ENCODE assay signal across 8 cellular contexts in the genomic region with DNA sequence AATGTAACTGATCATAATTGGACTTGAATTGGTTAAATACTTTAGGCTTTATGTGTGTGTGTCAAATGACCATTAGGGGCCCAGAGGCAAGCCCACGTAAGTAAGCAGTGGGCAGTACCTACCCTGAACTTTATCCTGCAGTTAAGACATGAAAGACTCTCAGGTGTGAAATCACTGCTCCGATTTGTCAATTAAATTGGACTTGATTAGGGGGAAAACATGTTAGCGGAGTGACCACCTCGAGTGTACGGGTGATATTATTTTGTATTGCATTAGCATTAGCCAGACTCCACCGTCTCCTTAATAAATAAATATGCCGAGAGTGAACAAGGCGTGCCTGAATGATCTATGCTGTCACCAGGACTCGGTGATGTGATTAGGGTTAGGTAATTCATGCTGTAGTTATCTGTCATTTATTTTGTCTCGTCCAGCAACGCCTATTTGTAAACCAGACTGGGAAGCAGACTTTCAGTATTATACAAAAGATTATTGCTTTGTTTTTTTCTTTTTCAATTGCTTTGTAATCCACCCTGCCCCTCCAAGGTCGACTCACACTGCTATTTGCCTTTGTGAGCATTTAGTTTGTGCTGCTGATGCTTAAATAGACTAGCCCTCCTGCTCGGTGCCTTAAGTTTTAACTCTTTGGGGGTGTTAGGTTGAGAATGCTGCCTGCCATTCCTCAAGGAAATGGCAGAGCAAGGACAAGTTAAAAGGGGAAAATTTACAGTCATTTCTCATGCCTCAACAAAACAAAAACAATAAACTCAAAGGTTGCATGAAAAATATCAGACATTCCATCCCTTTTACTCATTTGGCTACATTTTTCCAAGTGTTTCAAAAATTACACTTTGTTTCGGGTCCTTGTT. TPM values are rescaled to one million over a fixed set of nuclear protein-coding genes. Genes with fewer than 3 reads are reported as not detected.
DNase-seq lines count a peak whose midpoint lies in the region; ATAC-seq and TF ChIP-seq lines count a peak whose summit lies in the region.

No MANE protein-coding gene starts in this region.

- H3K4me3 ChIP-seq in GM23248 (peak overlapping the region; percentile 87), skin epidermis (peak overlapping the region; percentile 25 to 53 (median 37))

- no peaks in the 10 kb centered on the region for H4K20me1 ChIP-seq in GM23248 (ENCODE audit: insufficient read depth)

- peaks cover 30% of the 10 kb centered on the region for H3K4me1 ChIP-seq in GM23248 (ENCODE audit: insufficient read depth)

- peak; percentile 20 for ATAC-seq in SK-N-SH treated with all-trans-retinoic acid at 6 μM for 48 hours
- ATAC-seq in GM18519 (IDR thresholded peaks at IDR 0.05; ENCODE audit: low FRiP score, unreplicated experiment): no peak

- H2AFZ ChIP-seq in GM23248: peak overlapping the region; percentile 44

- H3K4me2 ChIP-seq in GM23248 (ENCODE audit: unreplicated experiment): peak overlapping the region; percentile 92

- H3K27me3 ChIP-seq in GM23248 (replicated peaks; ENCODE audit: insufficient read depth): no peaks in the 10 kb centered on the region

- H3K27ac ChIP-seq in GM23248 (peak overlapping the region; percentile 88), skin epidermis (peak overlapping the region in 20 of 21 experiments; percentile 9 to 90 (median 74))

- in situ Hi-C loops in GM23248 (cut with MboI): loop anchor here (25.0 kb wide), 2 partner anchors 370 to 480 kb away; no protein-coding TSS in a partner anchor

- WGBS in GM23248 (ENCODE audit: low coverage in 1 of 2, low lambda C conversion rate in 2 of 2, missing lambda C conversion rate in 2 of 2), 2 experiments: 0 to 1% methylated on average over 14 of the region's 14 CpGs

- no peaks in the 10 kb centered on the region for H3K9me2 ChIP-seq in GM23248 (ENCODE audit: insufficient read depth)

- no peaks in the 10 kb centered on the region for H3K36me3 ChIP-seq in GM23248 (ENCODE audit: low read depth)

- H3K79me2 ChIP-seq in GM23248 (ENCODE audit: insufficient read depth): peaks cover 81% of the 10 kb centered on the region

- H3K9me3 ChIP-seq in GM23248 (ENCODE audit: low read depth): no peaks in the 10 kb centered on the region

- DNase-seq in GM23248 (peak; percentile 57), foreskin melanocyte (peak; percentile 73), RPMI8226 (no peak), NCI-H1092 (lab: John Stamatoyannopoulos, UW) (no peak)
- DNase-seq in effector CD8-positive, alpha-beta T cell (lab: John Stamatoyannopoulos, UW): no peak

- peaks cover 59% of the 10 kb centered on the region for H3F3A ChIP-seq in GM23248 (ENCODE audit: insufficient read depth)

- H3K9ac ChIP-seq in GM23248: peak overlapping the region; percentile 88

TF ChIP-seq in SK-N-SH treated with all-trans-retinoic acid at 6 μM for 48 hours, 23 proteins besides CTCF, POLR2A, EP300 and RAD21:
- TF ChIP-seq, protein P1, sequence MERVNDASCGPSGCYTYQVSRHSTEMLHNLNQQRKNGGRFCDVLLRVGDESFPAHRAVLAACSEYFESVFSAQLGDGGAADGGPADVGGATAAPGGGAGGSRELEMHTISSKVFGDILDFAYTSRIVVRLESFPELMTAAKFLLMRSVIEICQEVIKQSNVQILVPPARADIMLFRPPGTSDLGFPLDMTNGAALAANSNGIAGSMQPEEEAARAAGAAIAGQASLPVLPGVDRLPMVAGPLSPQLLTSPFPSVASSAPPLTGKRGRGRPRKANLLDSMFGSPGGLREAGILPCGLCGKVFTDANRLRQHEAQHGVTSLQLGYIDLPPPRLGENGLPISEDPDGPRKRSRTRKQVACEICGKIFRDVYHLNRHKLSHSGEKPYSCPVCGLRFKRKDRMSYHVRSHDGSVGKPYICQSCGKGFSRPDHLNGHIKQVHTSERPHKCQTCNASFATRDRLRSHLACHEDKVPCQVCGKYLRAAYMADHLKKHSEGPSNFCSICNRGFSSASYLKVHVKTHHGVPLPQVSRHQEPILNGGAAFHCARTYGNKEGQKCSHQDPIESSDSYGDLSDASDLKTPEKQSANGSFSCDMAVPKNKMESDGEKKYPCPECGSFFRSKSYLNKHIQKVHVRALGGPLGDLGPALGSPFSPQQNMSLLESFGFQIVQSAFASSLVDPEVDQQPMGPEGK (CRISPR knock-in tag; IDR thresholded peaks at IDR 0.05; ENCODE audit: borderline replicate concordance): no peak
- TF ChIP-seq OSR1 (CRISPR knock-in tag; IDR thresholded peaks at IDR 0.05): no peak
- TF ChIP-seq RARB (CRISPR knock-in tag; IDR thresholded peaks at IDR 0.05): no peak
- peak; percentile 14; the same call in 1 of the 2 replicates for TF ChIP-seq ISL1 (CRISPR knock-in tag; IDR thresholded peaks at IDR 0.05)
- TF ChIP-seq ZNF70 (CRISPR knock-in tag; IDR thresholded peaks at IDR 0.05): no peak

RNA-seq across cellular contexts. Expression of gene RBMS3, which starts 1.8 kb away (rescaled TPM):
- 40.0 and 45.7 TPM in 2 replicates for total RNA-seq in GM23248 (2014; rRNA removed; shearing (Covaris generic))
- polyA plus RNA-seq in GM23248 (2016; fragmentation: Nextera tagmentation; extraction: Ambion mirVana): 85.5 and 94.3 TPM in 2 replicates

Comparison
In these comparisons a context has a peak if more than half of its experiments do, and no peak if none do; other contexts are left out.
1. DNase-seq: peak in GM23248 (single experiment) and foreskin melanocyte (single experiment); none in RPMI8226 (single experiment), effector CD8-positive, alpha-beta T cell (single experiment) and NCI-H1092 (single experiment).